Comparison of ENCODE assay signal across 1 cellular context in genomic region chr10:88523739-88524400, GRCh38.
TF ChIP-seq lines count a peak whose summit lies in the region.

No MANE protein-coding gene starts in this region.

TF ChIP-seq in GM23338, 12 proteins besides CTCF, POLR2A, EP300 and RAD21 (continued from another document):
- TF ChIP-seq ETS1 (IDR thresholded peaks at IDR 0.05) (no peak), POLR2AphosphoS5 (IDR thresholded peaks at IDR 0.05; ENCODE audit: low read depth) (no peak), REST (IDR thresholded peaks at IDR 0.05; ENCODE audit: unreplicated experiment) (no peak), JUNB (IDR thresholded peaks at IDR 0.05; ENCODE audit: unreplicated experiment) (no peak), EZH2phosphoT487 (IDR thresholded peaks at IDR 0.05; ENCODE audit: unreplicated experiment) (no peak)
